In genomic region chr12:119061208-119061796, GRCh38 we compare ENCODE assay signal across 8 cellular contexts.
A peak's percentile ranks its signal among the peaks of the same experiment; 100 is the strongest.
DNase-seq lines count a peak whose midpoint lies in the region; ATAC-seq and TF ChIP-seq lines count a peak whose summit lies in the region.

No MANE protein-coding gene starts in this region.

- H2AFZ ChIP-seq in neural cell (ENCODE audit: low read depth, low read length) = no peak overlapping the region

- TF ChIP-seq EP300 in neural cell (conservative IDR thresholded peaks at IDR 0.05; ENCODE audit: poor library complexity, severe bottlenecking) = no peak

- H3K4me3 ChIP-seq in NT2/D1 (ENCODE audit: insufficient read length, low read depth) (no peak overlapping the region), colonic mucosa (no peak overlapping the region), neural cell (ENCODE audit: low read length) (no peak overlapping the region)

- DNase-seq in NCI-H510A treated with DMSO at 0.1 percent for 48 hours (lab: John Stamatoyannopoulos, UW) (peak; percentile 15), NCI-H510A (lab: John Stamatoyannopoulos, UW) (no peak), NT2/D1 (ENCODE audit: low read depth, low spot score) (peak; percentile 69), colonic mucosa (peak; percentile 40), OCI-M2 (lab: John Stamatoyannopoulos, UW; ENCODE audit: unreplicated experiment) (no peak)

- TF ChIP-seq RAD21 in neural cell (conservative IDR thresholded peaks at IDR 0.05) = no peak

- H3K9me3 ChIP-seq in NT2/D1 (ENCODE audit: insufficient read depth, low read length) (no peaks in the 10 kb centered on the region), colonic mucosa (no peaks in the 10 kb centered on the region), neural cell (ENCODE audit: low read length) (no peaks in the 10 kb centered on the region)

- intact Hi-C loops in colonic mucosa (cut with DNase I) = no loop called here

- H3K79me2 ChIP-seq in neural cell (replicated peaks; ENCODE audit: insufficient read depth, low read length) = no peaks in the 10 kb centered on the region

- H3K36me3 ChIP-seq in NT2/D1 (ENCODE audit: insufficient read depth, insufficient read length, low read length) = no peaks in the 10 kb centered on the region
- no peaks in the 10 kb centered on the region for H3K36me3 ChIP-seq in colonic mucosa
- no peaks in the 10 kb centered on the region for H3K36me3 ChIP-seq in neural cell (ENCODE audit: insufficient read depth, low read length)

- H3K4me1 ChIP-seq in NT2/D1 (ENCODE audit: insufficient read depth, insufficient read length) = no peaks in the 10 kb centered on the region
- H3K4me1 ChIP-seq in colonic mucosa = no peaks in the 10 kb centered on the region

- no peaks in the 10 kb centered on the region for H4K20me1 ChIP-seq in neural cell (ENCODE audit: insufficient read depth)

- no peaks in the 10 kb centered on the region for H3F3A ChIP-seq in neural cell (ENCODE audit: insufficient read depth, low read length, poor library complexity, severe bottlenecking)

- H3K9me2 ChIP-seq in neural cell (ENCODE audit: insufficient read depth, low read length) = no peaks in the 10 kb centered on the region

- no peaks in the 10 kb centered on the region for H3K27me3 ChIP-seq in NT2/D1 (ENCODE audit: insufficient read depth, insufficient read length)
- H3K27me3 ChIP-seq in colonic mucosa = no peaks in the 10 kb centered on the region
- no peaks in the 10 kb centered on the region for H3K27me3 ChIP-seq in neural cell (ENCODE audit: insufficient read depth, low read depth, low read length)

- ATAC-seq in GM19455 (IDR thresholded peaks at IDR 0.05; ENCODE audit: unreplicated experiment) (no peak), GM18519 (IDR thresholded peaks at IDR 0.05; ENCODE audit: low FRiP score, unreplicated experiment) (no peak)

- H3K27ac ChIP-seq in colonic mucosa (no peak overlapping the region), neural cell (ENCODE audit: low read length) (no peak overlapping the region)

- no peak overlapping the region for H3K4me2 ChIP-seq in neural cell (ENCODE audit: low read length)

- H3K9ac ChIP-seq in NT2/D1 (ENCODE audit: insufficient read length, low read depth) = no peak overlapping the region
- no peak overlapping the region for H3K9ac ChIP-seq in colonic mucosa (ENCODE audit: low read depth in 2 of 2, low read length in 2 of 2)
- H3K9ac ChIP-seq in neural cell (ENCODE audit: low read length) = no peak overlapping the region

- TF ChIP-seq CTCF in colonic mucosa (IDR thresholded peaks at IDR 0.05) (no peak), neural cell (IDR thresholded peaks at IDR 0.05; ENCODE audit: poor library complexity, severe bottlenecking) (no peak)

TF ChIP-seq in neural cell, 6 proteins besides CTCF, POLR2A, EP300 and RAD21:
- TF ChIP-seq REST (IDR thresholded peaks at IDR 0.05; ENCODE audit: borderline replicate concordance) (peak; percentile 88), TAF1 (IDR thresholded peaks at IDR 0.05; ENCODE audit: low read depth) (no peak), MXI1 (conservative IDR thresholded peaks at IDR 0.05; ENCODE audit: poor library complexity, severe bottlenecking) (peak; percentile 9), POLR2AphosphoS5 (IDR thresholded peaks at IDR 0.05) (no peak)

Comparison
In these comparisons a context has a peak if more than half of its experiments do, and no peak if none do; other contexts are left out.
1. DNase-seq: peak in NCI-H510A treated with DMSO at 0.1 percent for 48 hours (single experiment), NT2/D1 (single experiment) and colonic mucosa (single experiment); none in NCI-H510A (single experiment) and OCI-M2 (single experiment).